In genomic region chr1:8574985-8575384, GRCh38 we compare ENCODE assay signal across 1 cellular context.
TF ChIP-seq lines count a peak whose summit lies in the region.

No MANE protein-coding gene starts in this region.

TF ChIP-seq in HepG2, 621 proteins besides CTCF, POLR2A, EP300 and RAD21 (continued from another document):
- TF ChIP-seq ZBTB46 (CRISPR knock-in tag; IDR thresholded peaks at IDR 0.05; ENCODE audit: borderline replicate concordance) (no peak), SOX13 (IDR thresholded peaks at IDR 0.05) (no peak), SOX13 (CRISPR knock-in tag; conservative IDR thresholded peaks at IDR 0.05 in 1 of 2, IDR thresholded peaks at IDR 0.05 in 1 of 2) (no peak), ZMAT3 (CRISPR knock-in tag; conservative IDR thresholded peaks at IDR 0.05) (no peak)
